ENCODE assay signal across 1 cellular context in the genomic region with DNA sequence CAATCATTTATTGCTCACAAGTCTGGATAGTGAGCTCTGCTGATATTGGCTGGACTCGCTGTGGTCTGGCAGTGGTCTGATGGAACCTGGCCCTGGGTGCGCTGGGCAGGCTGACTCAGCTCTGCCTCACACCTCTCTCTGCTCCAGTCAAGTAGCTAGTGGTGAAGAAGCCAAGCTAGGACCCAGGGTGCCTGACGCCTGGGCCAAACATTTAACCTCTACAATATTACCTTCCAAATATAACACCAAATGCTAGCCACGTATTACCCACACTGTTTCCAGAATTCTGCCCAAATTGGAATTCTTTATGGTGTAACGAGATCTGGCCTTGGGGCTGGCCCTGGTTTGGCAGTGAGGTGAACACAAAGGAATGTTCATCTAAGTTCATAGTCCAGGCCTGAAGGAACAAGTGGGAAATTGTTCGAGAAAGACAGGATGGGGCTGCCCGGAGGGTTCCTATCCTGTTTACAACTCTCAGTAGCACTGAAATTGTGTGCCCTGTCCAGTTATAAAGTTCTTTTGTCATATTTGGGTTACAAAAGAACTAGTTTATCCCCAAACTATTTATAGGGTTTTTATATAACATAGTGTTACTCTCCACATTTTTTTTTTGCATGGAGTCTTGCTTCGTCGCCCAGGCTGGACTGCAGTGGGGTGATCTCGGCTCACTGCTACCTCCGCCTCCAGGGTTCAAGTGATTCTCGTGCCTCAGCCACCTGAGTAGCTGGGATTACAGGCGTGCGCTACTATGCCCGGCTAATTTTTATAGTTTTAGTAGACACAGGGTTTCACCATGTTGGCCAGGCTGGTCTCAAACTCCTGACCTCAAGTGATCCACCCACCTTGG.
TF ChIP-seq lines count a peak whose summit lies in the region.

No MANE protein-coding gene starts in this region.

TF ChIP-seq in HepG2, 621 proteins besides CTCF, POLR2A, EP300 and RAD21 (continued from another document and continues in another):
- TF ChIP-seq, protein P1, sequence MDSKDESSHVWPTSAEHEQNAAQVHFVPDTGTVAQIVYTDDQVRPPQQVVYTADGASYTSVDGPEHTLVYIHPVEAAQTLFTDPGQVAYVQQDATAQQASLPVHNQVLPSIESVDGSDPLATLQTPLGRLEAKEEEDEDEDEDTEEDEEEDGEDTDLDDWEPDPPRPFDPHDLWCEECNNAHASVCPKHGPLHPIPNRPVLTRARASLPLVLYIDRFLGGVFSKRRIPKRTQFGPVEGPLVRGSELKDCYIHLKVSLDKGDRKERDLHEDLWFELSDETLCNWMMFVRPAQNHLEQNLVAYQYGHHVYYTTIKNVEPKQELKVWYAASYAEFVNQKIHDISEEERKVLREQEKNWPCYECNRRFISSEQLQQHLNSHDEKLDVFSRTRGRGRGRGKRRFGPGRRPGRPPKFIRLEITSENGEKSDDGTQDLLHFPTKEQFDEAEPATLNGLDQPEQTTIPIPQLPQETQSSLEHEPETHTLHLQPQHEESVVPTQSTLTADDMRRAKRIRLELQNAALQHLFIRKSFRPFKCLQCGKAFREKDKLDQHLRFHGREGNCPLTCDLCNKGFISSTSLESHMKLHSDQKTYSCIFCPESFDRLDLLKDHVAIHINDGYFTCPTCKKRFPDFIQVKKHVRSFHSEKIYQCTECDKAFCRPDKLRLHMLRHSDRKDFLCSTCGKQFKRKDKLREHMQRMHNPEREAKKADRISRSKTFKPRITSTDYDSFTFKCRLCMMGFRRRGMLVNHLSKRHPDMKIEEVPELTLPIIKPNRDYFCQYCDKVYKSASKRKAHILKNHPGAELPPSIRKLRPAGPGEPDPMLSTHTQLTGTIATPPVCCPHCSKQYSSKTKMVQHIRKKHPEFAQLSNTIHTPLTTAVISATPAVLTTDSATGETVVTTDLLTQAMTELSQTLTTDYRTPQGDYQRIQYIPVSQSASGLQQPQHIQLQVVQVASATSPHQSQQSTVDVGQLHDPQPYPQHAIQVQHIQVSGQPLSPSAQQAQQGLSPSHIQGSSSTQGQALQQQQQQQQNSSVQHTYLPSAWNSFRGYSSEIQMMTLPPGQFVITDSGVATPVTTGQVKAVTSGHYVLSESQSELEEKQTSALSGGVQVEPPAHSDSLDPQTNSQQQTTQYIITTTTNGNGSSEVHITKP (CRISPR knock-in tag; IDR thresholded peaks at IDR 0.05; ENCODE audit: low read depth) = peak; percentile 46; the same call in 1 of the 2 replicates
- TF ChIP-seq GATAD2A (CRISPR knock-in tag; IDR thresholded peaks at IDR 0.05) (peak; percentile 92), ZKSCAN1 (IDR thresholded peaks at IDR 0.05; ENCODE audit: low read length) (no peak), LCORL (IDR thresholded peaks at IDR 0.05) (peak; percentile 89), LCORL (CRISPR knock-in tag; IDR thresholded peaks at IDR 0.05) (peak; percentile 90), RXRB (CRISPR knock-in tag; IDR thresholded peaks at IDR 0.05; ENCODE audit: borderline replicate concordance) (peak; percentile 68; the same call in 1 of the 2 replicates), ZNF121 (CRISPR knock-in tag; IDR thresholded peaks at IDR 0.05) (no peak), ZBTB20 (CRISPR knock-in tag; IDR thresholded peaks at IDR 0.05; ENCODE audit: borderline replicate concordance, low read depth) (no peak; the same call in 1 of the 2 replicates), ARNT2 (CRISPR knock-in tag; IDR thresholded peaks at IDR 0.05; ENCODE audit: low read depth) (no peak), ZNF350 (CRISPR knock-in tag; IDR thresholded peaks at IDR 0.05; ENCODE audit: borderline replicate concordance, low read depth) (no peak; the same call in 1 of the 2 replicates), KDM2A (CRISPR knock-in tag; IDR thresholded peaks at IDR 0.05; ENCODE audit: borderline replicate concordance, low read depth) (no peak), ZNF766 (CRISPR knock-in tag; IDR thresholded peaks at IDR 0.05; ENCODE audit: borderline replicate concordance) (no peak), JARID2 (CRISPR knock-in tag; IDR thresholded peaks at IDR 0.05; ENCODE audit: insufficient replicate concordance) (no peak), NCOA2 (CRISPR knock-in tag; IDR thresholded peaks at IDR 0.05) (peak; percentile 87), ATRX (CRISPR knock-in tag; IDR thresholded peaks at IDR 0.05; ENCODE audit: borderline replicate concordance) (no peak), SALL1 (CRISPR knock-in tag; IDR thresholded peaks at IDR 0.05) (peak; percentile 84), ZNF230 (CRISPR knock-in tag; IDR thresholded peaks at IDR 0.05) (0 out of 2 replicates have a peak, but pooled peaks have one; percentile 49), ZNF33A (CRISPR knock-in tag; IDR thresholded peaks at IDR 0.05; ENCODE audit: borderline replicate concordance) (no peak), ISL2 (CRISPR knock-in tag; IDR thresholded peaks at IDR 0.05) (peak; percentile 28; the same call in 1 of the 2 replicates), NR2F2 (IDR thresholded peaks at IDR 0.05; ENCODE audit: borderline replicate concordance, low read depth) (0 out of 2 replicates have a peak, but pooled peaks have one; percentile 20), RCOR2 (CRISPR knock-in tag; IDR thresholded peaks at IDR 0.05) (peak; percentile 66), RNF2 (conservative IDR thresholded peaks at IDR 0.05; ENCODE audit: low read depth) (no peak), ZNF709 (CRISPR knock-in tag; IDR thresholded peaks at IDR 0.05) (no peak), MEF2D (CRISPR knock-in tag; IDR thresholded peaks at IDR 0.05) (0 out of 2 replicates have a peak, but pooled peaks have one; percentile 27), GZF1 (CRISPR knock-in tag; IDR thresholded peaks at IDR 0.05) (no peak), SP140L (CRISPR knock-in tag; IDR thresholded peaks at IDR 0.05; ENCODE audit: borderline replicate concordance) (no peak), MAFK (conservative IDR thresholded peaks at IDR 0.05 in 1 of 2, IDR thresholded peaks at IDR 0.05 in 1 of 2; ENCODE audit: low read length in 2 of 2) (0 out of 4 replicates have a peak, but pooled peaks of 1 of the 2 experiments have one; percentile 12), GATAD1 (CRISPR knock-in tag; IDR thresholded peaks at IDR 0.05) (no peak), ESRRA (CRISPR knock-in tag; IDR thresholded peaks at IDR 0.05; ENCODE audit: low read depth) (no peak), ZNF337 (CRISPR knock-in tag; IDR thresholded peaks at IDR 0.05; ENCODE audit: borderline replicate concordance, low read depth) (peak; percentile 78; the same call in 1 of the 2 replicates), KDM3A (CRISPR knock-in tag; IDR thresholded peaks at IDR 0.05; ENCODE audit: low read depth) (no peak), HNF4G (IDR thresholded peaks at IDR 0.05; ENCODE audit: borderline replicate concordance, low read depth, low read length) (peak; percentile 87), HNF4G (CRISPR knock-in tag; IDR thresholded peaks at IDR 0.05; ENCODE audit: borderline replicate concordance, low read depth) (no peak; the same call in 1 of the 2 replicates), SRY (CRISPR knock-in tag; IDR thresholded peaks at IDR 0.05) (0 out of 2 replicates have a peak, but pooled peaks have one; percentile 62), SMARCE1 (IDR thresholded peaks at IDR 0.05; ENCODE audit: borderline replicate concordance) (no peak), ZNF317 (CRISPR knock-in tag; IDR thresholded peaks at IDR 0.05) (no peak; the same call in 1 of the 2 replicates), ZNF235 (CRISPR knock-in tag; IDR thresholded peaks at IDR 0.05; ENCODE audit: borderline replicate concordance) (no peak; the same call in 1 of the 2 replicates), AKAP8 (CRISPR knock-in tag; IDR thresholded peaks at IDR 0.05) (no peak), FOXK1 (CRISPR knock-in tag; IDR thresholded peaks at IDR 0.05; ENCODE audit: borderline replicate concordance, low read depth) (peak; percentile 65; the same call in 1 of the 2 replicates), TCF12 (IDR thresholded peaks at IDR 0.05) (no peak), TCF12 (CRISPR knock-in tag; IDR thresholded peaks at IDR 0.05) (no peak), HMG20B (CRISPR knock-in tag; conservative IDR thresholded peaks at IDR 0.05) (no peak), ZNF510 (CRISPR knock-in tag; IDR thresholded peaks at IDR 0.05; ENCODE audit: low read depth) (no peak), ZNF589 (CRISPR knock-in tag; conservative IDR thresholded peaks at IDR 0.05) (no peak), NFKBIZ (CRISPR knock-in tag; IDR thresholded peaks at IDR 0.05) (peak; percentile 80; the same call in 1 of the 2 replicates), ZNF232 (CRISPR knock-in tag; IDR thresholded peaks at IDR 0.05; ENCODE audit: borderline replicate concordance) (no peak), U2AF2 (IDR thresholded peaks at IDR 0.05; ENCODE audit: low read depth, low read length) (no peak)
- TF ChIP-seq, protein P2, sequence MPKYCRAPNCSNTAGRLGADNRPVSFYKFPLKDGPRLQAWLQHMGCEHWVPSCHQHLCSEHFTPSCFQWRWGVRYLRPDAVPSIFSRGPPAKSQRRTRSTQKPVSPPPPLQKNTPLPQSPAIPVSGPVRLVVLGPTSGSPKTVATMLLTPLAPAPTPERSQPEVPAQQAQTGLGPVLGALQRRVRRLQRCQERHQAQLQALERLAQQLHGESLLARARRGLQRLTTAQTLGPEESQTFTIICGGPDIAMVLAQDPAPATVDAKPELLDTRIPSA (CRISPR knock-in tag; IDR thresholded peaks at IDR 0.05; ENCODE audit: borderline replicate concordance) = no peak
- TF ChIP-seq, protein P3, sequence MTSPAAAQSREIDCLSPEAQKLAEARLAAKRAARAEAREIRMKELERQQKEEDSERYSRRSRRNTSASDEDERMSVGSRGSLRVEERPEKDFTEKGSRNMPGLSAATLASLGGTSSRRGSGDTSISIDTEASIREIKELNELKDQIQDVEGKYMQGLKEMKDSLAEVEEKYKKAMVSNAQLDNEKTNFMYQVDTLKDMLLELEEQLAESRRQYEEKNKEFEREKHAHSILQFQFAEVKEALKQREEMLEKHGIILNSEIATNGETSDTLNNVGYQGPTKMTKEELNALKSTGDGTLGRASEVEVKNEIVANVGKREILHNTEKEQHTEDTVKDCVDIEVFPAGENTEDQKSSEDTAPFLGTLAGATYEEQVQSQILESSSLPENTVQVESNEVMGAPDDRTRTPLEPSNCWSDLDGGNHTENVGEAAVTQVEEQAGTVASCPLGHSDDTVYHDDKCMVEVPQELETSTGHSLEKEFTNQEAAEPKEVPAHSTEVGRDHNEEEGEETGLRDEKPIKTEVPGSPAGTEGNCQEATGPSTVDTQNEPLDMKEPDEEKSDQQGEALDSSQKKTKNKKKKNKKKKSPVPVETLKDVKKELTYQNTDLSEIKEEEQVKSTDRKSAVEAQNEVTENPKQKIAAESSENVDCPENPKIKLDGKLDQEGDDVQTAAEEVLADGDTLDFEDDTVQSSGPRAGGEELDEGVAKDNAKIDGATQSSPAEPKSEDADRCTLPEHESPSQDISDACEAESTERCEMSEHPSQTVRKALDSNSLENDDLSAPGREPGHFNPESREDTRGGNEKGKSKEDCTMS (CRISPR knock-in tag; conservative IDR thresholded peaks at IDR 0.05) = no peak
- TF ChIP-seq, protein P4, sequence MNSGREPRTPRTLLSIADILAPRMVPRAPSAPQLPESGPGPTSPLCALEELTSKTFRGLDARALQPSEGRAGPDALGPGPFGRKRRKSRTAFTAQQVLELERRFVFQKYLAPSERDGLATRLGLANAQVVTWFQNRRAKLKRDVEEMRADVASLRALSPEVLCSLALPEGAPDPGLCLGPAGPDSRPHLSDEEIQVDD (CRISPR knock-in tag; IDR thresholded peaks at IDR 0.05; ENCODE audit: borderline replicate concordance) = no peak
- TF ChIP-seq, protein P5, sequence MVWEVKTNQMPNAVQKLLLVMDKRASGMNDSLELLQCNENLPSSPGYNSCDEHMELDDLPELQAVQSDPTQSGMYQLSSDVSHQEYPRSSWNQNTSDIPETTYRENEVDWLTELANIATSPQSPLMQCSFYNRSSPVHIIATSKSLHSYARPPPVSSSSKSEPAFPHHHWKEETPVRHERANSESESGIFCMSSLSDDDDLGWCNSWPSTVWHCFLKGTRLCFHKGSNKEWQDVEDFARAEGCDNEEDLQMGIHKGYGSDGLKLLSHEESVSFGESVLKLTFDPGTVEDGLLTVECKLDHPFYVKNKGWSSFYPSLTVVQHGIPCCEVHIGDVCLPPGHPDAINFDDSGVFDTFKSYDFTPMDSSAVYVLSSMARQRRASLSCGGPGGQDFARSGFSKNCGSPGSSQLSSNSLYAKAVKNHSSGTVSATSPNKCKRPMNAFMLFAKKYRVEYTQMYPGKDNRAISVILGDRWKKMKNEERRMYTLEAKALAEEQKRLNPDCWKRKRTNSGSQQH (CRISPR knock-in tag; IDR thresholded peaks at IDR 0.05; ENCODE audit: low read depth) = no peak
- TF ChIP-seq, protein P6, sequence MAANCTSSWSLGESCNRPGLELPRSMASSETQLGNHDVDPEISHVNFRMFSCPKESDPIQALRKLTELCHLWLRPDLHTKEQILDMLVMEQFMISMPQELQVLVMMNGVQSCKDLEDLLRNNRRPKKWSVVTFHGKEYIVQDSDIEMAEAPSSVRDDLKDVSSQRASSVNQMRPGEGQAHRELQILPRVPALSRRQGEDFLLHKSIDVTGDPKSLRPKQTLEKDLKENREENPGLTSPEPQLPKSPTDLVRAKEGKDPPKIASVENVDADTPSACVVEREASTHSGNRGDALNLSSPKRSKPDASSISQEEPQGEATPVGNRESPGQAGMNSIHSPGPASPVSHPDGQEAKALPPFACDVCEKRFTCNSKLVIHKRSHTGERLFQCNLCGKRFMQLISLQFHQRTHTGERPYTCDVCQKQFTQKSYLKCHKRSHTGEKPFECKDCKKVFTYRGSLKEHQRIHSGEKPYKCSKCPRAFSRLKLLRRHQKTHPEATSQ (CRISPR knock-in tag; IDR thresholded peaks at IDR 0.05; ENCODE audit: borderline replicate concordance) = peak; percentile 32; the same call in 1 of the 2 replicates
- TF ChIP-seq, protein P7, sequence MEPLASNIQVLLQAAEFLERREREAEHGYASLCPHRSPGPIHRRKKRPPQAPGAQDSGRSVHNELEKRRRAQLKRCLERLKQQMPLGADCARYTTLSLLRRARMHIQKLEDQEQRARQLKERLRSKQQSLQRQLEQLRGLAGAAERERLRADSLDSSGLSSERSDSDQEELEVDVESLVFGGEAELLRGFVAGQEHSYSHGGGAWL (CRISPR knock-in tag; IDR thresholded peaks at IDR 0.05) = no peak
- TF ChIP-seq, protein P8, sequence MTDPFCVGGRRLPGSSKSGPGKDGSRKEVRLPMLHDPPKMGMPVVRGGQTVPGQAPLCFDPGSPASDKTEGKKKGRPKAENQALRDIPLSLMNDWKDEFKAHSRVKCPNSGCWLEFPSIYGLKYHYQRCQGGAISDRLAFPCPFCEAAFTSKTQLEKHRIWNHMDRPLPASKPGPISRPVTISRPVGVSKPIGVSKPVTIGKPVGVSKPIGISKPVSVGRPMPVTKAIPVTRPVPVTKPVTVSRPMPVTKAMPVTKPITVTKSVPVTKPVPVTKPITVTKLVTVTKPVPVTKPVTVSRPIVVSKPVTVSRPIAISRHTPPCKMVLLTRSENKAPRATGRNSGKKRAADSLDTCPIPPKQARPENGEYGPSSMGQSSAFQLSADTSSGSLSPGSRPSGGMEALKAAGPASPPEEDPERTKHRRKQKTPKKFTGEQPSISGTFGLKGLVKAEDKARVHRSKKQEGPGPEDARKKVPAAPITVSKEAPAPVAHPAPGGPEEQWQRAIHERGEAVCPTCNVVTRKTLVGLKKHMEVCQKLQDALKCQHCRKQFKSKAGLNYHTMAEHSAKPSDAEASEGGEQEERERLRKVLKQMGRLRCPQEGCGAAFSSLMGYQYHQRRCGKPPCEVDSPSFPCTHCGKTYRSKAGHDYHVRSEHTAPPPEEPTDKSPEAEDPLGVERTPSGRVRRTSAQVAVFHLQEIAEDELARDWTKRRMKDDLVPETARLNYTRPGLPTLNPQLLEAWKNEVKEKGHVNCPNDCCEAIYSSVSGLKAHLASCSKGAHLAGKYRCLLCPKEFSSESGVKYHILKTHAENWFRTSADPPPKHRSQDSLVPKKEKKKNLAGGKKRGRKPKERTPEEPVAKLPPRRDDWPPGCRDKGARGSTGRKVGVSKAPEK (CRISPR knock-in tag; IDR thresholded peaks at IDR 0.05; ENCODE audit: borderline replicate concordance) = no peak
